11 cellular contexts compared by ENCODE assay signal in genomic region chr21:35925497-35925896, GRCh38.
DNase-seq lines count a peak whose midpoint lies in the region; ATAC-seq and TF ChIP-seq lines count a peak whose summit lies in the region.
"Had no signal": no experiment of that assay in that cellular context is flagged by ENCODE, and none has a peak within 500 bp of the region (broad histone marks: within the 10 kb centered on the region; RNA-seq: fewer than 3 reads in every experiment).

No MANE protein-coding gene starts in this region.

- no peak overlapping the region for H3K27ac ChIP-seq in SJCRH30
- H3K27ac ChIP-seq in WERI-Rb-1, result no peak overlapping the region

- H3K4me1 Mint-ChIP-seq in stimulated activated effector memory CD8-positive, alpha-beta T cell treated with anti-CD3 and anti-CD28 coated beads, Interleukin-12 subunit alpha, Interleukin-12 subunit beta, amount 100 ng/mL, for 72 hours, result no peaks in the 10 kb centered on the region
- H3K4me1 Mint-ChIP-seq: activated CD4-positive, alpha-beta T cell treated with anti-CD3 and anti-CD28 coated beads, Interleukin-2, amount 10 ng/mL, durations not matched to agents 24 days and 14 days had no signal

- H3K9me3 ChIP-seq in SJCRH30 (replicated peaks) (no peaks in the 10 kb centered on the region), WERI-Rb-1 (ENCODE audit: severe bottlenecking) (no peaks in the 10 kb centered on the region)

- H3K27me3 ChIP-seq in SJCRH30 (no peaks in the 10 kb centered on the region), WERI-Rb-1 (ENCODE audit: insufficient read depth, low read depth, severe bottlenecking) (peaks cover 95% of the 10 kb centered on the region)

- no peaks in the 10 kb centered on the region for H3K9me3 Mint-ChIP-seq in stimulated activated effector memory CD8-positive, alpha-beta T cell treated with anti-CD3 and anti-CD28 coated beads, Interleukin-12 subunit alpha, Interleukin-12 subunit beta, amount 100 ng/mL, for 72 hours
- H3K9me3 Mint-ChIP-seq: activated CD4-positive, alpha-beta T cell treated with anti-CD3 and anti-CD28 coated beads, Interleukin-2, amount 10 ng/mL, durations not matched to agents 24 days and 14 days had no signal

- no peak overlapping the region for H3K4me3 Mint-ChIP-seq in stimulated activated effector memory CD8-positive, alpha-beta T cell treated with anti-CD3 and anti-CD28 coated beads, Interleukin-12 subunit alpha, Interleukin-12 subunit beta, amount 100 ng/mL, for 72 hours
- H3K4me3 Mint-ChIP-seq: activated CD4-positive, alpha-beta T cell treated with anti-CD3 and anti-CD28 coated beads, Interleukin-2, amount 10 ng/mL, durations not matched to agents 24 days and 14 days had no signal

- H3K4me1 ChIP-seq in SJCRH30, result peaks cover 26% of the 10 kb centered on the region

- no peaks in the 10 kb centered on the region for H3K36me3 Mint-ChIP-seq in stimulated activated effector memory CD8-positive, alpha-beta T cell treated with anti-CD3 and anti-CD28 coated beads, Interleukin-12 subunit alpha, Interleukin-12 subunit beta, amount 100 ng/mL, for 72 hours

- DNase-seq in NCI-H1417 (lab: John Stamatoyannopoulos, UW) (peak in 2 of 3 experiments; percentile 44 to 52), NCI-H1417 treated with DMSO at 0.1 percent for 48 hours (lab: John Stamatoyannopoulos, UW) (no peak), SJCRH30 (peak; percentile 26 to 36), fibroblast of mammary gland (ENCODE audit: low read depth) (peak; percentile 80), NCI-H1930 (lab: John Stamatoyannopoulos, UW) (no peak), WERI-Rb-1 (no peak), GM03348 (ENCODE audit: low spot score) (no peak)
- DNase-seq in stimulated activated effector memory CD8-positive, alpha-beta T cell treated with anti-CD3 and anti-CD28 coated beads, Interleukin-12 subunit alpha, Interleukin-12 subunit beta, amount 100 ng/mL, for 72 hours (ENCODE audit: low spot score in 2 of 2), result no peak
- DNase-seq: NCI-H345 had no signal

- no peak overlapping the region for H3K27ac Mint-ChIP-seq in stimulated activated effector memory CD8-positive, alpha-beta T cell treated with anti-CD3 and anti-CD28 coated beads, Interleukin-12 subunit alpha, Interleukin-12 subunit beta, amount 100 ng/mL, for 72 hours
- H3K27ac Mint-ChIP-seq: activated CD4-positive, alpha-beta T cell treated with anti-CD3 and anti-CD28 coated beads, Interleukin-2, amount 10 ng/mL, durations not matched to agents 24 days and 14 days had no signal

- TF ChIP-seq CTCF in fibroblast of mammary gland (conservative IDR thresholded peaks at IDR 0.05; ENCODE audit: control insufficient read depth, insufficient read depth, low read depth, low read length) (no peak), WERI-Rb-1 (IDR thresholded peaks at IDR 0.05; ENCODE audit: low read depth, low read length) (no peak)

- H3K36me3 ChIP-seq in SJCRH30 (no peaks in the 10 kb centered on the region), WERI-Rb-1 (no peaks in the 10 kb centered on the region)

- ATAC-seq in stimulated activated effector memory CD8-positive, alpha-beta T cell treated with anti-CD3 and anti-CD28 coated beads, Interleukin-12 subunit alpha, Interleukin-12 subunit beta, amount 100 ng/mL, for 72 hours, result peak; percentile 60

- H3K4me3 ChIP-seq in SJCRH30, result no peak overlapping the region
- H3K4me3 ChIP-seq in fibroblast of mammary gland (ENCODE audit: control insufficient read depth, low read depth, low read length), result no peak overlapping the region
- no peak overlapping the region for H3K4me3 ChIP-seq in WERI-Rb-1 (ENCODE audit: low read depth, low read length)
- H3K4me3 ChIP-seq: lung had no signal

Comparison
In these comparisons a context has a peak if more than half of its experiments do, and no peak if none do; other contexts are left out.
1. DNase-seq: peak in NCI-H1417 (2 of 3), SJCRH30 (2 of 2) and fibroblast of mammary gland (single experiment); none in NCI-H1417 treated with DMSO at 0.1 percent for 48 hours (single experiment), stimulated activated effector memory CD8-positive, alpha-beta T cell treated with anti-CD3 and anti-CD28 coated beads, Interleukin-12 subunit alpha, Interleukin-12 subunit beta, amount 100 ng/mL, for 72 hours (0 of 2), NCI-H1930 (0 of 2), WERI-Rb-1 (single experiment) and GM03348 (single experiment).